ENCODE assay signal across 24 cellular contexts in genomic region chr9:137372693-137373610, GRCh38. TPM values are rescaled to one million over a fixed set of nuclear protein-coding genes. Genes with fewer than 3 reads are reported as not detected.
DNase-seq lines count a peak whose midpoint lies in the region; ATAC-seq, FAIRE-seq and TF ChIP-seq lines count a peak whose summit lies in the region.
"Had no signal": no experiment of that assay in that cellular context is flagged by ENCODE, and none has a peak within 500 bp of the region (broad histone marks: within the 10 kb centered on the region; RNA-seq: fewer than 3 reads in every experiment).

No MANE protein-coding gene starts in this region.

- CTCF ChIA-PET in K562 (lab: Yijun Ruan, JAX; ENCODE audit: low intra/inter-chr PET ratio) = no interaction called here

- POLR2A ChIA-PET in K562 (lab: Yijun Ruan, JAX) = interaction anchor here (0.6 to 1.1 kb wide), 2 partner anchors 9 to 15 kb away, joined by 3 to 6 read pairs; no protein-coding TSS in a partner anchor

- TF ChIP-seq CTCF in K562 (IDR thresholded peaks at IDR 0.05 in 2 of 3, conservative IDR thresholded peaks at IDR 0.05 in 1 of 3; ENCODE audit: insufficient read depth in 2 of 3, low read depth in 1 of 3, low read length in 3 of 3) (no peak), nephron (IDR thresholded peaks at IDR 0.05; ENCODE audit: unreplicated experiment in 3 of 3) (no peak), gastroesophageal sphincter (IDR thresholded peaks at IDR 0.05) (no peak)

- no peak overlapping the region for H3K4me3 Mint-ChIP-seq in nephron
- H3K4me3 Mint-ChIP-seq: CD4-positive, alpha-beta T cell; dendritic cell treated with granulocyte-macrophage colony-stimulating factor and Interleukin-4, amounts not matched to agents 40 ng/mL and 50 ng/mL, for 4 days had no signal

- no TSS peak for BruUV-seq in K562 (replicated peaks; lab: Mats Ljungman, UMichigan)

- H3K4me3 ChIP-seq in K562 (no peak overlapping the region), gastroesophageal sphincter (no peak overlapping the region)
- H3K4me3 ChIP-seq: MG63, stomach, tibial nerve had no signal

- H3K4me1 Mint-ChIP-seq in nephron = peaks cover 5% of the 10 kb centered on the region

- 46% methylated on average over 28 of the region's 37 CpGs for WGBS in K562 (ENCODE audit: insufficient coverage, low coverage, missing lambda C conversion rate)
- no CpG with 5 or more reads among the region's 37 CpGs for WGBS in gastroesophageal sphincter (ENCODE audit: low coverage in 1 of 2), 2 donors

- peaks cover 0 to 47% of the 10 kb centered on the region in 2 experiments; a peak in 2 of 5 replicates for H3K4me1 ChIP-seq in K562 (replicated peaks in 1 of 2; ENCODE audit: control insufficient read depth in 2 of 2, insufficient read depth in 2 of 2, low read length in 2 of 2)
- H3K4me1 ChIP-seq in gastroesophageal sphincter = peaks cover 0 to 14% (median 4%) of the 10 kb centered on the region in 3 donors

- peaks cover 4% of the 10 kb centered on the region for H3K9me3 Mint-ChIP-seq in nephron
- H3K9me3 Mint-ChIP-seq: CD4-positive, alpha-beta T cell had no signal

- no peaks in the 10 kb centered on the region for H3K27me3 ChIP-seq in K562 (ENCODE audit: control insufficient read depth in 2 of 2, insufficient read depth in 2 of 2, low read length in 2 of 2)
- H3K27me3 ChIP-seq in gastroesophageal sphincter = no peaks in the 10 kb centered on the region
- H3K27me3 ChIP-seq: MG63, stomach, tibial nerve had no signal

- H3K27ac ChIP-seq in K562 (ENCODE audit: extremely low read depth, low read depth, low read length) = no peak overlapping the region
- no peak overlapping the region for H3K27ac ChIP-seq in gastroesophageal sphincter
- H3K27ac ChIP-seq: stomach, tibial nerve had no signal

- peaks cover 17% of the 10 kb centered on the region for H3K36me3 Mint-ChIP-seq in nephron (ENCODE audit: low read depth)

- TF ChIP-seq RAD21 in K562 (CRISPR knock-in tag; conservative IDR thresholded peaks at IDR 0.05 in 1 of 2, IDR thresholded peaks at IDR 0.05 in 1 of 2) = no peak

- no peak for FAIRE-seq in K562 (lab: Jason Lieb, UNC)
- FAIRE-seq: G401.6, TTC549 had no signal

- no peaks in the 10 kb centered on the region for H3K27me3 Mint-ChIP-seq in nephron (ENCODE audit: low read depth)
- H3K27me3 Mint-ChIP-seq: CD4-positive, alpha-beta T cell had no signal

- ATAC-seq in K562 (no peak), GM19455 (IDR thresholded peaks at IDR 0.05; ENCODE audit: unreplicated experiment) (no peak), gastroesophageal sphincter (no peak)
- ATAC-seq: Panc1 had no signal

- peak overlapping the region in 2 of 3 experiments; percentile 18 to 89 for H3K27ac Mint-ChIP-seq in nephron
- H3K27ac Mint-ChIP-seq: CD4-positive, alpha-beta T cell; dendritic cell treated with granulocyte-macrophage colony-stimulating factor and Interleukin-4, amounts not matched to agents 40 ng/mL and 50 ng/mL, for 4 days had no signal

- peaks cover 4% of the 10 kb centered on the region; the same call in 1 of the 2 replicates for H3K9me3 ChIP-seq in K562 (replicated peaks; ENCODE audit: control insufficient read depth, insufficient read depth, low read depth, low read length)
- H3K9me3 ChIP-seq in gastroesophageal sphincter = no peaks in the 10 kb centered on the region
- H3K9me3 ChIP-seq: MG63, stomach, tibial nerve had no signal

- DNase-seq in stimulated activated CD4-positive, alpha-beta T cell treated with anti-CD3 and anti-CD28 coated beads, Interleukin-1b, Interleukin-23, amount 100 ng/mL, for 48 hours = peak; percentile 1
- DNase-seq in stimulated activated CD4-positive, alpha-beta T cell treated with anti-CD3 and anti-CD28 coated beads, Interleukin-4, amount 100 ng/mL, for 4 hours = no peak
- DNase-seq in K562 (ENCODE audit: extremely low read depth in 1 of 4, low spot score in 3 of 4) = no peak
- no peak for DNase-seq in activated gamma-delta T cell treated with Interleukin-2 at 50 U/mL for 16 hours
- DNase-seq: activated CD4-positive, alpha-beta T cell treated with anti-CD3 and anti-CD28 coated beads for 1 hour; activated CD8-positive, alpha-beta memory T cell treated with anti-CD3 and anti-CD28 coated beads for 24 hours; activated naive CD4-positive, alpha-beta T cell; activated T-cell treated with anti-CD3 and anti-CD28 coated beads, Interleukin-2, amount 50 U/mL, for 1 hour; CD4-positive, alpha-beta T cell; DMS153; islet precursor cell; KBM-7; MG63; NCI-H510A treated with DMSO at 0.1 percent for 48 hours; stomach; T-helper 1 cell had no signal

- no peak overlapping the region for H2AFZ ChIP-seq in K562 (ENCODE audit: low read depth, low read length)

- H3K36me3 ChIP-seq in K562 (ENCODE audit: control insufficient read depth, insufficient read depth, low read length) (no peaks in the 10 kb centered on the region), gastroesophageal sphincter (peaks cover 0 to 53% of the 10 kb centered on the region in 2 donors)
- H3K36me3 ChIP-seq: MG63 had no signal

- TF ChIP-seq POLR2A in K562 (conservative IDR thresholded peaks at IDR 0.05) (no peak), gastroesophageal sphincter (IDR thresholded peaks at IDR 0.05) (no peak)

- no peaks in the 10 kb centered on the region for H4K20me1 ChIP-seq in K562 (replicated peaks; ENCODE audit: control insufficient read depth, insufficient read depth, low read length)

- no peak overlapping the region for H3K4me2 ChIP-seq in K562 (ENCODE audit: insufficient read depth, low read length)

- intact Hi-C loops in K562 (cut with micrococcal nuclease) = no loop called here

- H3K9me1 ChIP-seq in K562 (ENCODE audit: control insufficient read depth, insufficient read depth, low read length) = no peaks in the 10 kb centered on the region

- in situ Hi-C loops in K562 (cut with MboI) = no loop called here

- H3K9ac ChIP-seq in K562 (ENCODE audit: insufficient read depth in 1 of 2, low read depth in 2 of 2, low read length in 2 of 2) = no peak overlapping the region; a peak in 1 of 4 replicates

- TF ChIP-seq EP300 in K562 (IDR thresholded peaks at IDR 0.05; ENCODE audit: low read length) = no peak
- TF ChIP-seq EP300 in gastroesophageal sphincter (IDR thresholded peaks at IDR 0.05) = no peak

- no peaks in the 10 kb centered on the region for H3K79me2 ChIP-seq in K562 (ENCODE audit: control insufficient read depth, insufficient read depth, low read length)

TF ChIP-seq in K562, 482 proteins besides CTCF, POLR2A, EP300 and RAD21:
- TF ChIP-seq THRAP3 (IDR thresholded peaks at IDR 0.05; ENCODE audit: borderline replicate concordance) (no peak), NCOR1 (IDR thresholded peaks at IDR 0.05) (no peak), POLR2G (IDR thresholded peaks at IDR 0.05; ENCODE audit: low read depth, low read length) (peak; percentile 61), MEIS2 (IDR thresholded peaks at IDR 0.05; ENCODE audit: partially characterized antibody) (no peak), ZNF583 (CRISPR knock-in tag; IDR thresholded peaks at IDR 0.05) (no peak)

RNA-seq across cellular contexts. Expression of gene EXD3, which starts 50.0 kb away (rescaled TPM):
- 17.3 and 38.8 TPM in 2 replicates for total RNA-seq in K562 (2011; cell fraction: chromatin; rRNA removed; ENCODE audit: low replicate concordance)
- total RNA-seq in K562 (2011; cell fraction: nucleolus; rRNA removed) = 26.5 and 29.7 TPM in 2 replicates
- total RNA-seq in K562 (2011; cell fraction: nucleoplasm; rRNA removed) = 17.2 and 17.5 TPM in 2 replicates
- total RNA-seq in K562 (2014; rRNA removed) (6.5 and 6.7 TPM in 2 replicates), K562 (2014; rRNA removed; fragmentation: Illumina TruSeq; extraction: Trizol) (1.3 and 1.5 TPM in 2 replicates), K562 (2015; rRNA removed; fragmentation: Illumina TruSeq; extraction: Trizol) (3.3 and 3.4 TPM in 2 replicates), K562 (2021) (11.7 and 12.5 TPM in 2 replicates), gastroesophageal sphincter (10 to 100 TPM in 2 of 4 donors, 1 to 10 TPM in 2; 3.7 to 29.7 (median 10.9) TPM)
- polyA plus RNA-seq in K562 (2011; rRNA removed) (3.9 and 8.0 TPM in 2 replicates), K562 (2014; fragmentation: Illumina TruSeq; extraction: Trizol) (5.6 and 8.5 TPM in 2 replicates), K562 (2014; fragmentation: Nextera tagmentation; extraction: Ambion mirVana) (under 1 TPM; 0.29 to 0.35 TPM), K562 (2014; rRNA removed) (8.6 and 10.2 TPM in 2 replicates)
- polyA plus RNA-seq in K562 (2011; cell fraction: cytosol; rRNA removed) = 5.1 and 8.7 TPM in 2 replicates
- polyA plus RNA-seq in K562 (2011; cell fraction: nucleus; rRNA removed) = 60.2 and 73.6 TPM in 2 replicates
- polyA plus RNA-seq in K562 (2012) = 7.9 and 18.3 TPM in 2 replicates
- 2.0 and 3.0 TPM in 2 replicates for polyA minus RNA-seq in K562 (2011; rRNA and poly(A)+ RNA removed)
- 2.3 and 5.6 TPM in 2 replicates for polyA minus RNA-seq in K562 (2011; cell fraction: cytosol; rRNA and poly(A)+ RNA removed)
- 6.2 and 8.9 TPM in 2 replicates for polyA minus RNA-seq in K562 (2011; cell fraction: nucleus; rRNA and poly(A)+ RNA removed)

RNA-seq across cellular contexts. Expression of gene NOXA1, which starts 50.2 kb away (rescaled TPM):
- 0.25 and 0.97 TPM in 2 replicates for total RNA-seq in K562 (2011; cell fraction: chromatin; rRNA removed; ENCODE audit: low replicate concordance)
- 1.6 and 1.8 TPM in 2 replicates for total RNA-seq in K562 (2011; cell fraction: nucleolus; rRNA removed)
- total RNA-seq in K562 (2011; cell fraction: nucleoplasm; rRNA removed) = 0.69 and 0.88 TPM in 2 replicates
- total RNA-seq in K562 (2014; rRNA removed) = 0.33 and 0.50 TPM in 2 replicates
- total RNA-seq in K562 (2014; rRNA removed; fragmentation: Illumina TruSeq; extraction: Trizol) = not detected in 2 replicates
- total RNA-seq in K562 (2015; rRNA removed; fragmentation: Illumina TruSeq; extraction: Trizol) = 0.07 TPM in 1 of 2 replicates, not detected in the other
- total RNA-seq in K562 (2021) = 0.63 and 1.2 TPM in 2 replicates
- polyA plus RNA-seq in K562 (2011; rRNA removed) = 0.11 and 0.22 TPM in 2 replicates
- 0.13 and 0.36 TPM in 2 replicates for polyA plus RNA-seq in K562 (2011; cell fraction: cytosol; rRNA removed)
- 2.8 and 4.7 TPM in 2 replicates for polyA plus RNA-seq in K562 (2011; cell fraction: nucleus; rRNA removed)
- polyA plus RNA-seq in K562 (2012) = 0.34 and 2.4 TPM in 2 replicates
- polyA plus RNA-seq in K562 (2014; fragmentation: Illumina TruSeq; extraction: Trizol) = not detected in 2 replicates
- polyA plus RNA-seq in K562 (2014; fragmentation: Nextera tagmentation; extraction: Ambion mirVana) = not detected
- 0.20 and 0.50 TPM in 2 replicates for polyA plus RNA-seq in K562 (2014; rRNA removed)
- not detected in 2 replicates for polyA minus RNA-seq in K562 (2011; rRNA and poly(A)+ RNA removed)
- polyA minus RNA-seq in K562 (2011; cell fraction: cytosol; rRNA and poly(A)+ RNA removed) = not detected in 2 replicates
- 0.81 and 1.00 TPM in 2 replicates for polyA minus RNA-seq in K562 (2011; cell fraction: nucleus; rRNA and poly(A)+ RNA removed)
- 1 to 10 TPM; 1.1 to 4.2 (median 3.0) TPM for total RNA-seq in gastroesophageal sphincter
